ENCODE assay signal across 1 cellular context in the genomic region with DNA sequence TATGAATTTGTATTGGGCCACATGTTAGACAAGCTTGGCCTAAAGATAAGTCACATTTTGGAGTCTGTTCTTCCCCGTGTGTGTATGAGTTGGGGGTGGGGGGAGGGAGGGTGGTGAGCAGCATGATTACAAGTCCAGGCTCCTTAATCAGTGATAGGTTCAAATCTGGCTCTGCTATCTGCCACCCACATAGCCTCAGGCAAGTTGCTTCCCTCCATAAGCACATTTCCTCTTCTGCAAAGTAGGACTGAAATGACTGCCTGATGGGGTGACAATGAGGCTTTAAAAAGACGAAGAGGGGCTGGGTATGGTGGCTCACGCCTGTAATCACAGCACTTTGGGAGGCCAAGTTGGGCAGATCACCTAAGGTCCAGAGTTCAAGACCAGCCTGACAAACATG.
TF ChIP-seq lines count a peak whose summit lies in the region.

No MANE protein-coding gene starts in this region.

TF ChIP-seq in HCT116, 20 proteins besides CTCF, POLR2A, EP300 and RAD21:
- TF ChIP-seq TCF7L2 (IDR thresholded peaks at IDR 0.05; ENCODE audit: borderline replicate concordance, extremely low read depth, insufficient read depth, insufficient read length) (no peak), POLR2AphosphoS5 (IDR thresholded peaks at IDR 0.05; ENCODE audit: low read depth, low read length) (no peak), EGR1 (IDR thresholded peaks at IDR 0.05; ENCODE audit: low read depth) (no peak), REST (IDR thresholded peaks at IDR 0.05; ENCODE audit: low read depth) (no peak), ATF3 (IDR thresholded peaks at IDR 0.05) (no peak), SRF (IDR thresholded peaks at IDR 0.05; ENCODE audit: low read depth) (no peak), SP1 (IDR thresholded peaks at IDR 0.05; ENCODE audit: low read depth) (no peak), CBX3 (IDR thresholded peaks at IDR 0.05; ENCODE audit: low read depth) (no peak), JUND (IDR thresholded peaks at IDR 0.05) (no peak)
